26 cellular contexts compared by ENCODE assay signal in genomic region chr21:39854572-39854971, GRCh38. TPM values are rescaled to one million over a fixed set of nuclear protein-coding genes. Genes with fewer than 3 reads are reported as not detected.
"Had no signal": no experiment of that assay in that cellular context is flagged by ENCODE, and none has a peak within 500 bp of the region (broad histone marks: within the 10 kb centered on the region; RNA-seq: fewer than 3 reads in every experiment).

No MANE protein-coding gene starts in this region.

- H3K4me3 Mint-ChIP-seq: activated B cell treated with CpG ODN at 0.5 μM for 24 hours; activated CD4-positive, alpha-beta memory T cell treated with anti-CD3 and anti-CD28 coated beads, Interleukin-2, amount 10 ng/mL, durations not matched to agents 7 days and 5 days; activated naive CD4-positive, alpha-beta T cell treated with anti-CD3 and anti-CD28 coated beads for 36 hours; activated T-cell treated with anti-CD3 and anti-CD28 coated beads, Interleukin-2, amount 50 U/mL, for 4 hours; natural killer cell had no signal

- H3K27ac Mint-ChIP-seq: activated B cell treated with CpG ODN at 0.5 μM for 24 hours; activated CD4-positive, alpha-beta memory T cell treated with anti-CD3 and anti-CD28 coated beads, Interleukin-2, amount 10 ng/mL, durations not matched to agents 7 days and 5 days; activated naive CD4-positive, alpha-beta T cell treated with anti-CD3 and anti-CD28 coated beads for 36 hours; natural killer cell had no signal

- DNase-seq: activated B cell treated with CpG ODN at 0.5 μM for 24 hours; activated CD4-positive, alpha-beta memory T cell treated with anti-CD3 and anti-CD28 coated beads, Interleukin-2, amount 10 ng/mL, durations not matched to agents 7 days and 5 days; activated CD4-positive, alpha-beta T cell treated with anti-CD3 and anti-CD28 coated beads for 4 hours; activated CD8-positive, alpha-beta memory T cell treated with anti-CD3 and anti-CD28 coated beads, Interleukin-2, amount 50 U/mL, for 4 hours; activated naive CD4-positive, alpha-beta T cell treated with anti-CD3 and anti-CD28 coated beads for 36 hours; activated T-cell treated with anti-CD3 and anti-CD28 coated beads, Interleukin-2, amount 50 U/mL, for 4 hours; body of pancreas; caudate nucleus; dorsolateral prefrontal cortex; foreskin fibroblast; natural killer cell; nucleus accumbens; posterior cingulate gyrus; stimulated activated CD4-positive, alpha-beta T cell treated with anti-CD3 and anti-CD28 coated beads, Interleukin-12 subunit alpha, Interleukin-12 subunit beta, amount 100 ng/mL, for 4 hours; stimulated activated CD4-positive, alpha-beta T cell treated with anti-CD3 and anti-CD28 coated beads, Interleukin-1b, Interleukin-23, amount 100 ng/mL, for 48 hours; stimulated activated naive CD4-positive, alpha-beta T cell treated with Interleukin-2 at 50 U/mL for 16 hours; tibial artery had no signal

- H3K4me1 ChIP-seq: right atrium auricular region had no signal

- H2AFZ ChIP-seq: hepatocyte had no signal

- H3K36me3 Mint-ChIP-seq: natural killer cell had no signal

- H3K9me3 ChIP-seq: body of pancreas, right atrium auricular region, tibial artery had no signal

- H3K27me3 Mint-ChIP-seq: activated B cell treated with CpG ODN at 0.5 μM for 24 hours; activated CD4-positive, alpha-beta memory T cell treated with anti-CD3 and anti-CD28 coated beads, Interleukin-2, amount 10 ng/mL, durations not matched to agents 7 days and 5 days had no signal

- H3K36me3 ChIP-seq: right atrium auricular region, tibial artery had no signal

- H3K4me1 Mint-ChIP-seq: activated B cell treated with CpG ODN at 0.5 μM for 24 hours; activated CD4-positive, alpha-beta memory T cell treated with anti-CD3 and anti-CD28 coated beads, Interleukin-2, amount 10 ng/mL, durations not matched to agents 7 days and 5 days; natural killer cell had no signal

- H3K4me2 ChIP-seq: hepatocyte had no signal

- H3K27me3 ChIP-seq: body of pancreas, hepatocyte, right atrium auricular region, tibial artery had no signal

- H3K27ac ChIP-seq: body of pancreas, dorsolateral prefrontal cortex, epithelial cell of prostate, hepatocyte, right atrium auricular region, tibial artery had no signal

- H3K79me2 ChIP-seq: hepatocyte had no signal

- H3K4me3 ChIP-seq: body of pancreas, dorsolateral prefrontal cortex, hepatocyte, lung, right atrium auricular region, tibial artery had no signal

- ATAC-seq: activated T-cell treated with anti-CD3 and anti-CD28 coated beads, Interleukin-2, amount 50 U/mL, for 4 hours; body of pancreas; left lobe of liver; natural killer cell had no signal

RNA-seq across cellular contexts. Expression of gene PCP4, which starts 12.7 kb away (rescaled TPM):
- total RNA-seq: activated B cell treated with CpG ODN at 0.5 μM for 24 hours; activated CD4-positive, alpha-beta memory T cell treated with anti-CD3 and anti-CD28 coated beads, Interleukin-2, amount 10 ng/mL, durations not matched to agents 7 days and 5 days; activated naive CD4-positive, alpha-beta T cell treated with anti-CD3 and anti-CD28 coated beads for 36 hours; activated T-cell treated with anti-CD3 and anti-CD28 coated beads, Interleukin-2, amount 50 U/mL, for 4 hours; glomerular endothelial cell; left lobe of liver; natural killer cell; subcutaneous adipose tissue; T-helper 2 cell treated with Interferon-gamma antibody and Interleukin-4, amounts not matched to agents 100 ng/mL and 5 ng/mL, for 36 hours had no signal
- polyA plus RNA-seq: keratinocyte had no signal
